ENCODE assay signal across 21 cellular contexts in the genomic region with DNA sequence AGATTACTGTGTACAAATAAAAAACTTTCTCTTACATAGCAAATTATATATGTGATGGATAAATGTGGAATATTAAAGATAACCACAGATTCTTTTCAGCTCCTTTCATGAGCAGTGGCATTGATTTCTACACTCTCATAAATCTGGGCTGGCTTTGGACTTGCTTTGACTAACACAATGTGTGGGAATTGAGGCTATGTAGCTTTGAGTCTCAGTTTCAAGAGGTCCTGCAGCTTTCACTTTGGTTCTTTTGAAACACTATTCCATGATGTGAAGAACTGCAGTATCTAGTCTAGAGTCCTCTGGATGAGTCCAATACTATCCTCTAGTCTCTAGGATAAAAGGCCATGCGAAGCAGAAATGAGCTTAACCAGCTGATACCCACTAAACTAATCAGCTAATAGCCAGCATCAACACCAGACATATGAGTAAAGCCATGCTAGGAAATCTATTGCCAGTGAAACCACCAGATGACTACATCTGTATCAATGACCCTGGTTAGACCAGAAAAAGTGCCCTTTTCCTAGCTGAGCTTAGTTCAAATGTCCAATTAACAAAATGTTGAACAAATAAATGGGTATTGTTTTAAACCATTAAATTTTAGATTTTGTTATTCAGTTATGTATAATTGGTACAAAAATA.
DNase-seq lines count a peak whose midpoint lies in the region; ATAC-seq and TF ChIP-seq lines count a peak whose summit lies in the region.
"Had no signal": no experiment of that assay in that cellular context is flagged by ENCODE, and none has a peak within 500 bp of the region (broad histone marks: within the 10 kb centered on the region; RNA-seq: fewer than 3 reads in every experiment).

No MANE protein-coding gene starts in this region.

- peak overlapping the region; percentile 44 for H3K27ac Mint-ChIP-seq in activated T-cell treated with anti-CD3 and anti-CD28 coated beads, Interleukin-2, amount 50 U/mL, for 72 hours
- no peak overlapping the region for H3K27ac Mint-ChIP-seq in progenitor cell of endocrine pancreas
- H3K27ac Mint-ChIP-seq: activated CD4-positive, alpha-beta T cell treated with anti-CD3 and anti-CD28 coated beads, Interleukin-2, amount 10 ng/mL, durations not matched to agents 7 days and 5 days had no signal

- H3K27me3 Mint-ChIP-seq in activated T-cell treated with anti-CD3 and anti-CD28 coated beads, Interleukin-2, amount 50 U/mL, for 72 hours (ENCODE audit: low read depth): no peaks in the 10 kb centered on the region
- H3K27me3 Mint-ChIP-seq in activated T-cell treated with anti-CD3 and anti-CD28 coated beads, Interleukin-2, amount 50 U/mL, for 4 hours (ENCODE audit: low read depth): no peaks in the 10 kb centered on the region
- no peaks in the 10 kb centered on the region for H3K27me3 Mint-ChIP-seq in progenitor cell of endocrine pancreas
- H3K27me3 Mint-ChIP-seq: activated CD4-positive, alpha-beta T cell treated with anti-CD3 and anti-CD28 coated beads, Interleukin-2, amount 10 ng/mL, durations not matched to agents 7 days and 5 days had no signal

- H3K4me3 Mint-ChIP-seq in activated T-cell treated with anti-CD3 and anti-CD28 coated beads, Interleukin-2, amount 50 U/mL, for 72 hours: no peak overlapping the region
- no peak overlapping the region for H3K4me3 Mint-ChIP-seq in activated T-cell treated with anti-CD3 and anti-CD28 coated beads, Interleukin-2, amount 50 U/mL, for 4 hours
- no peak overlapping the region for H3K4me3 Mint-ChIP-seq in progenitor cell of endocrine pancreas (ENCODE audit: low read depth)
- H3K4me3 Mint-ChIP-seq: activated CD4-positive, alpha-beta T cell treated with anti-CD3 and anti-CD28 coated beads, Interleukin-2, amount 10 ng/mL, durations not matched to agents 7 days and 5 days had no signal

- no peaks in the 10 kb centered on the region for H3K9me3 Mint-ChIP-seq in activated T-cell treated with anti-CD3 and anti-CD28 coated beads, Interleukin-2, amount 50 U/mL, for 72 hours
- no peaks in the 10 kb centered on the region for H3K9me3 Mint-ChIP-seq in activated T-cell treated with anti-CD3 and anti-CD28 coated beads, Interleukin-2, amount 50 U/mL, for 4 hours
- H3K9me3 Mint-ChIP-seq in progenitor cell of endocrine pancreas (ENCODE audit: low read depth): no peaks in the 10 kb centered on the region
- H3K9me3 Mint-ChIP-seq: activated CD4-positive, alpha-beta T cell treated with anti-CD3 and anti-CD28 coated beads, Interleukin-2, amount 10 ng/mL, durations not matched to agents 7 days and 5 days had no signal

- H3K4me1 Mint-ChIP-seq in activated T-cell treated with anti-CD3 and anti-CD28 coated beads, Interleukin-2, amount 50 U/mL, for 72 hours (ENCODE audit: low read depth): peaks cover 39% of the 10 kb centered on the region
- peaks cover 12% of the 10 kb centered on the region for H3K4me1 Mint-ChIP-seq in activated T-cell treated with anti-CD3 and anti-CD28 coated beads, Interleukin-2, amount 50 U/mL, for 4 hours (ENCODE audit: low read depth)
- H3K4me1 Mint-ChIP-seq in progenitor cell of endocrine pancreas (ENCODE audit: low read depth): peaks cover 4% of the 10 kb centered on the region
- H3K4me1 Mint-ChIP-seq: activated CD4-positive, alpha-beta T cell treated with anti-CD3 and anti-CD28 coated beads, Interleukin-2, amount 10 ng/mL, durations not matched to agents 7 days and 5 days had no signal

- no peaks in the 10 kb centered on the region for H3K27me3 ChIP-seq in dorsolateral prefrontal cortex
- H3K27me3 ChIP-seq: transverse colon had no signal

- H3K27ac ChIP-seq in dorsolateral prefrontal cortex: no peak overlapping the region
- H3K27ac ChIP-seq: 22Rv1, coronary artery, PC-9, transverse colon had no signal

- TF ChIP-seq CTCF in progenitor cell of endocrine pancreas (IDR thresholded peaks at IDR 0.05; ENCODE audit: unreplicated experiment): no peak
- no peak for TF ChIP-seq CTCF in dorsolateral prefrontal cortex (IDR thresholded peaks at IDR 0.05 in 54 of 56, conservative IDR thresholded peaks at IDR 0.05 in 2 of 56; ENCODE audit: low read depth in 1 of 56, partially characterized antibody in 56 of 56)

- no peak for DNase-seq in activated T-cell treated with anti-CD3 and anti-CD28 coated beads, Interleukin-2, amount 50 U/mL, for 72 hours
- DNase-seq in activated T-cell treated with anti-CD3 and anti-CD28 coated beads, Interleukin-2, amount 50 U/mL, for 4 hours: no peak
- DNase-seq in NCI-H82 treated with DMSO at 0.1 percent for 48 hours (lab: John Stamatoyannopoulos, UW; ENCODE audit: unreplicated experiment): peak; percentile 39
- no peak for DNase-seq in progenitor cell of endocrine pancreas (ENCODE audit: low spot score, unreplicated experiment)
- DNase-seq in dorsolateral prefrontal cortex: no peak
- DNase-seq in amygdala (lab: John Stamatoyannopoulos, UW): no peak
- DNase-seq in NCI-H69 (lab: John Stamatoyannopoulos, UW): no peak
- DNase-seq: activated CD4-positive, alpha-beta T cell treated with anti-CD3 and anti-CD28 coated beads, Interleukin-2, amount 10 ng/mL, durations not matched to agents 7 days and 5 days; activated effector memory CD4-positive, alpha-beta T cell treated with anti-CD3 and anti-CD28 coated beads, Interleukin-2, amount 50 U/mL, for 16 hours; DND-41; mucosa of descending colon; NCI-H1694; PC-9; SIG-M5; stimulated activated CD4-positive, alpha-beta T cell treated with anti-CD3 and anti-CD28 coated beads, Interleukin-1b, Interleukin-23, amount 100 ng/mL, for 48 hours; stimulated activated naive CD4-positive, alpha-beta T cell treated with Interleukin-2 at 50 U/mL for 16 hours; transverse colon had no signal

- intact Hi-C loops in dorsolateral prefrontal cortex (cut with DNase I): no loop called here

- H3K4me3 ChIP-seq in dorsolateral prefrontal cortex: no peak overlapping the region
- H3K4me3 ChIP-seq: coronary artery, HAP-1, mucosa of descending colon, PC-9, transverse colon had no signal

- peaks cover 1 to 2% of the 10 kb centered on the region in 2 donors for H3K36me3 Mint-ChIP-seq in activated T-cell treated with anti-CD3 and anti-CD28 coated beads, Interleukin-2, amount 50 U/mL, for 72 hours (ENCODE audit: insufficient read depth in 2 of 2)
- H3K36me3 Mint-ChIP-seq in activated T-cell treated with anti-CD3 and anti-CD28 coated beads, Interleukin-2, amount 50 U/mL, for 4 hours (ENCODE audit: insufficient read depth): no peaks in the 10 kb centered on the region
- no peaks in the 10 kb centered on the region for H3K36me3 Mint-ChIP-seq in progenitor cell of endocrine pancreas (ENCODE audit: insufficient read depth)

- peak in 1 of 2 donors; percentile 11 for ATAC-seq in activated T-cell treated with anti-CD3 and anti-CD28 coated beads, Interleukin-2, amount 50 U/mL, for 72 hours (replicated peaks in 1 of 2)
- no peak for ATAC-seq in activated T-cell treated with anti-CD3 and anti-CD28 coated beads, Interleukin-2, amount 50 U/mL, for 4 hours
- peak; percentile 67 for ATAC-seq in HG02870 (IDR thresholded peaks at IDR 0.05; ENCODE audit: unreplicated experiment)
- ATAC-seq: mucosa of descending colon had no signal
